In the genomic region with DNA sequence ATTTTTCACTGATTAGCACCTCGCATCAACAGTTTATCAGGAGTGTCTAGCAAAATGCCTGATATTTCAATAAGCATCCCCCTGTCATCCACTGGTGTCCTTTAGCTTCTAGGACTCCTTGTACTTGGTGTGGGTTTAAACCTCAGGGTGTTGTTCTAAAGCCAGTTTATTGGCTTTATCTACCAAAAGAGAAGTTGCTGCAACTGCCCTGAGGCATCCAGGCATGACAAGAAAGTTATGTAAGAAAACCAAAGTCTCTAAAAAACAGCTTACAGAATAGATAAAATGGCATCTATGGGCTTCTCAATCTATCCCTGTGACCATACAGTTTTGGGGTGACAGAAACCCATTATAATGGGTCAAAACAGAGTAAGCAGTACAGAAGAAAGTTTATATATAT, we compare ENCODE assay signal across 22 cellular contexts.
"Had no signal": no experiment of that assay in that cellular context is flagged by ENCODE, and none has a peak within 500 bp of the region (broad histone marks: within the 10 kb centered on the region; RNA-seq: fewer than 3 reads in every experiment).

No MANE protein-coding gene starts in this region.

- ATAC-seq: HepG2 had no signal

- H3K9me3 ChIP-seq: SK-N-SH had no signal

- H3K27ac ChIP-seq: RWPE1 had no signal

- DNase-seq: IMR-90, Karpas-422, KG1, MM.1S, NCI-H1092 treated with DMSO at 0.1 percent for 48 hours, NCI-H1436, NCI-H187, NCI-H2029, NCI-H2081 treated with DMSO at 0.1 percent for 48 hours, NCI-H2171, NCI-H226, NCI-H446, NCI-H510A, NCI-H524 treated with DMSO at 0.1 percent for 48 hours, NCI-H69, NCI-H774, SHP77, SK-N-SH, SW 1271, T-cell had no signal
